In the genomic region with DNA sequence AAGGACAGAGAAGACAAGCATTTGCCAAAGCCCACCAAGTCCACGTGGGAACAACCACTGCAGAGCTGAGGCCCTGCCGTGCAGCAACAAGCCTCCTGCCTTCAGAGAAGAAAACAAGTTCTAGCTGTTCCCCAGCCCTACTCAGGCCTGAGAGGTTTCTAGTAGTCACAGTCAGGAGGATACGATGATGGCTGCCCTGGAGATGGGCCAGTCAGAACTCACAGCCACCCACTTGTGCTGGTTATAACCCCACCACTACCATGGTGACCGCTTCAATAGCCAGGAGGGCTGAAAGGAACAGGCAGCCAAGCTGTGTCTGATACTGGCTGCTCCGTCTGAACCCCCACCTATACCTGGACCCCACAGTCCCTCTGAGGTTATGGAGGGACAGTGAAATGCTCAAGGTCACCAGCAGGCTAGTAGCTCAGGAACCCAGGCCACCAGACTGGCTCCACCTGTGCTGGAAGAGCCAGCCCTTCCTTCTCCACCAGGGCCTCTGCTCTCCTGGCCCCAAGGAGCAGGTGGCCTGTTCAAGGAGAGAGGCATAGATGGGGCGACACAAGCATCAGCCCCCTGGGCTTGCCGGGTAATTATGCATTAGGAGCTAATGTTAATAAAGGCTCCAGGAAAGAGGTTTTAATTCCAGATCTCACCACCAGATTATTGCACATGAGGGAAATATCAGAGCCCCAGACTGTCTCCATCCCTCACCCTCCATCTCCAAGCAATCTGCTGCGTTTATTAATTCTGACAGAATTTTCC, we compare ENCODE assay signal across 14 cellular contexts.
DNase-seq lines count a peak whose midpoint lies in the region; ATAC-seq, FAIRE-seq and TF ChIP-seq lines count a peak whose summit lies in the region.
"Had no signal": no experiment of that assay in that cellular context is flagged by ENCODE, and none has a peak within 500 bp of the region (broad histone marks: within the 10 kb centered on the region; RNA-seq: fewer than 3 reads in every experiment).

No MANE protein-coding gene starts in this region.

- H3K4me3 Mint-ChIP-seq in natural killer cell treated with Interleukin-12 subunit alpha and Interleukin-12 subunit beta and Interleukin-15 and Interleukin-18, amount 100 ng/mL, for 72 hours, result no peak overlapping the region
- no peak overlapping the region for H3K4me3 Mint-ChIP-seq in natural killer cell

- no peak for TF ChIP-seq RAD21 in HepG2 (CRISPR knock-in tag; IDR thresholded peaks at IDR 0.05)

- no peaks in the 10 kb centered on the region for H3K36me3 Mint-ChIP-seq in natural killer cell treated with Interleukin-12 subunit alpha and Interleukin-12 subunit beta and Interleukin-15 and Interleukin-18, amount 100 ng/mL, for 72 hours
- no peaks in the 10 kb centered on the region for H3K36me3 Mint-ChIP-seq in natural killer cell

- CTCF ChIA-PET in HepG2 (lab: Yijun Ruan, JAX; ENCODE audit: low intra/inter-chr PET ratio, low total read pairs), result no interaction called here

- intact Hi-C loops in natural killer cell (cut with micrococcal nuclease) (no loop called here), Right ventricle myocardium superior (cut with DNase I) (no loop called here), HepG2 (cut with micrococcal nuclease; ENCODE audit: unreplicated experiment) (no loop called here)

- H3K27me3 Mint-ChIP-seq in natural killer cell treated with Interleukin-12 subunit alpha and Interleukin-12 subunit beta and Interleukin-15 and Interleukin-18, amount 100 ng/mL, for 72 hours, result peaks cover 5 to 9% of the 10 kb centered on the region in 2 donors
- H3K27me3 Mint-ChIP-seq in natural killer cell (ENCODE audit: low read depth in 2 of 2), result peaks cover 6 to 14% of the 10 kb centered on the region in 2 donors

- H3K4me2 ChIP-seq in HepG2 (ENCODE audit: low read depth, low read length), result no peak overlapping the region

- no peaks in the 10 kb centered on the region for H3K9me3 ChIP-seq in HepG2 (ENCODE audit: low read length)

- H3K9me3 Mint-ChIP-seq in natural killer cell treated with Interleukin-12 subunit alpha and Interleukin-12 subunit beta and Interleukin-15 and Interleukin-18, amount 100 ng/mL, for 72 hours, result no peaks in the 10 kb centered on the region
- H3K9me3 Mint-ChIP-seq in natural killer cell, result no peaks in the 10 kb centered on the region

- WGBS in HepG2 (ENCODE audit: low lambda C conversion rate), result 0% methylated on average over 3 of the region's 8 CpGs

- H3K36me3 ChIP-seq in HepG2 (replicated peaks in 1 of 2; ENCODE audit: control insufficient read depth in 1 of 2, insufficient read depth in 2 of 2, low read length in 2 of 2), result no peaks in the 10 kb centered on the region

- in situ Hi-C loops in HepG2 (cut with HindIII; ENCODE audit: extremely low pct_ligation_motif_present, low pct_unique_long_range_greater_than_20kb), result no loop called here

- H3K4me3 ChIP-seq in HepG2 (replicated peaks in 1 of 3; ENCODE audit: insufficient read depth in 1 of 3, low read depth in 2 of 3, low read length in 3 of 3), result no peak overlapping the region

- peaks cover 5 to 6% of the 10 kb centered on the region in 2 donors for H3K4me1 Mint-ChIP-seq in natural killer cell treated with Interleukin-12 subunit alpha and Interleukin-12 subunit beta and Interleukin-15 and Interleukin-18, amount 100 ng/mL, for 72 hours (ENCODE audit: low read depth in 2 of 2)
- peaks cover 4 to 5% of the 10 kb centered on the region in 2 donors for H3K4me1 Mint-ChIP-seq in natural killer cell

- POLR2A ChIA-PET in HepG2 (lab: Yijun Ruan, JAX), result no interaction called here

- BruUV-seq in HepG2 (replicated peaks; lab: Mats Ljungman, UMichigan), result no TSS peak

- H3K27ac Mint-ChIP-seq in natural killer cell treated with Interleukin-12 subunit alpha and Interleukin-12 subunit beta and Interleukin-15 and Interleukin-18, amount 100 ng/mL, for 72 hours, result no peak overlapping the region
- no peak overlapping the region for H3K27ac Mint-ChIP-seq in natural killer cell

- FAIRE-seq in HepG2 (lab: Jason Lieb, UNC), result no peak
- no peak for FAIRE-seq in H54 (lab: Jason Lieb, UNC)
- FAIRE-seq: H1 had no signal

- TF ChIP-seq POLR2A in HepG2 (IDR thresholded peaks at IDR 0.05; ENCODE audit: insufficient read depth in 1 of 2, low read depth in 2 of 2, low read length in 2 of 2), result no peak
- TF ChIP-seq POLR2A in H54 (IDR thresholded peaks at IDR 0.05; ENCODE audit: low read depth, low read length), result no peak

- no peaks in the 10 kb centered on the region for H3K4me1 ChIP-seq in HepG2 (ENCODE audit: insufficient read depth, low read length)

- ATAC-seq in natural killer cell treated with Interleukin-12 subunit alpha and Interleukin-12 subunit beta and Interleukin-15 and Interleukin-18, amount 100 ng/mL, for 72 hours, result peak; percentile 12 to 37
- ATAC-seq in natural killer cell (no peak), Right ventricle myocardium superior (ENCODE audit: poor library complexity) (peak; percentile 95), HepG2 (peak; percentile 43; the same call in 2 of the 3 replicates), HG02678 (IDR thresholded peaks at IDR 0.05; ENCODE audit: unreplicated experiment) (no peak)

- TF ChIP-seq EP300 in HepG2 (IDR thresholded peaks at IDR 0.05; ENCODE audit: low read depth in 2 of 2, low read length in 2 of 2) (no peak), HepG2 (CRISPR knock-in tag; IDR thresholded peaks at IDR 0.05; ENCODE audit: borderline replicate concordance) (no peak)

- no peak for TF ChIP-seq CTCF in natural killer cell (IDR thresholded peaks at IDR 0.05)
- no peak for TF ChIP-seq CTCF in HepG2 (CRISPR knock-in tag; IDR thresholded peaks at IDR 0.05)

- DNase-seq in natural killer cell treated with Interleukin-12 subunit alpha and Interleukin-12 subunit beta and Interleukin-15 and Interleukin-18, amount 100 ng/mL, for 72 hours (ENCODE audit: low spot score), result no peak
- DNase-seq in natural killer cell (no peak), Right ventricle myocardium superior (peak; percentile 77), HepG2 (ENCODE audit: low spot score) (no peak), H54 (ENCODE audit: insufficient read length, low spot score) (no peak), amniotic stem cell (lab: John Stamatoyannopoulos, UW) (no peak)
- DNase-seq: DMS79, KBM-7, NCI-H187, NCI-H226, SIG-M5 had no signal

- H3K27me3 ChIP-seq in HepG2 (ENCODE audit: control insufficient read depth in 1 of 2, insufficient read depth in 2 of 2, low read length in 2 of 2), result peaks cover 0 to 18% of the 10 kb centered on the region in 2 experiments; a peak in 4 of 5 replicates

- H3K9ac ChIP-seq in HepG2 (ENCODE audit: insufficient read depth, low read depth, low read length), result no peak overlapping the region

- no peak overlapping the region for H2AFZ ChIP-seq in HepG2 (ENCODE audit: low read length)

- no peaks in the 10 kb centered on the region for H4K20me1 ChIP-seq in HepG2 (ENCODE audit: insufficient read depth, low read length)

- no peaks in the 10 kb centered on the region for H3K79me2 ChIP-seq in HepG2 (ENCODE audit: insufficient read depth, low read length)

- no peak overlapping the region for H3K27ac ChIP-seq in HepG2 (ENCODE audit: extremely low read length, insufficient read depth, low read length)
- H3K27ac ChIP-seq: C4-2B had no signal

TF ChIP-seq in HepG2, 621 proteins besides CTCF, POLR2A, EP300 and RAD21 (continues in another document):
- TF ChIP-seq, protein P1, sequence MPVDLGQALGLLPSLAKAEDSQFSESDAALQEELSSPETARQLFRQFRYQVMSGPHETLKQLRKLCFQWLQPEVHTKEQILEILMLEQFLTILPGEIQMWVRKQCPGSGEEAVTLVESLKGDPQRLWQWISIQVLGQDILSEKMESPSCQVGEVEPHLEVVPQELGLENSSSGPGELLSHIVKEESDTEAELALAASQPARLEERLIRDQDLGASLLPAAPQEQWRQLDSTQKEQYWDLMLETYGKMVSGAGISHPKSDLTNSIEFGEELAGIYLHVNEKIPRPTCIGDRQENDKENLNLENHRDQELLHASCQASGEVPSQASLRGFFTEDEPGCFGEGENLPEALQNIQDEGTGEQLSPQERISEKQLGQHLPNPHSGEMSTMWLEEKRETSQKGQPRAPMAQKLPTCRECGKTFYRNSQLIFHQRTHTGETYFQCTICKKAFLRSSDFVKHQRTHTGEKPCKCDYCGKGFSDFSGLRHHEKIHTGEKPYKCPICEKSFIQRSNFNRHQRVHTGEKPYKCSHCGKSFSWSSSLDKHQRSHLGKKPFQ (CRISPR knock-in tag; IDR thresholded peaks at IDR 0.05; ENCODE audit: insufficient replicate concordance), result no peak
- TF ChIP-seq, protein P2, sequence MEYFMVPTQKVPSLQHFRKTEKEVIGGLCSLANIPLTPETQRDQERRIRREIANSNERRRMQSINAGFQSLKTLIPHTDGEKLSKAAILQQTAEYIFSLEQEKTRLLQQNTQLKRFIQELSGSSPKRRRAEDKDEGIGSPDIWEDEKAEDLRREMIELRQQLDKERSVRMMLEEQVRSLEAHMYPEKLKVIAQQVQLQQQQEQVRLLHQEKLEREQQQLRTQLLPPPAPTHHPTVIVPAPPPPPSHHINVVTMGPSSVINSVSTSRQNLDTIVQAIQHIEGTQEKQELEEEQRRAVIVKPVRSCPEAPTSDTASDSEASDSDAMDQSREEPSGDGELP (IDR thresholded peaks at IDR 0.05; ENCODE audit: borderline replicate concordance, low read depth), result no peak
- no peak for TF ChIP-seq SSRP1 (CRISPR knock-in tag; IDR thresholded peaks at IDR 0.05)
- no peak for TF ChIP-seq ASH2L (IDR thresholded peaks at IDR 0.05; ENCODE audit: insufficient read length, low read depth, low read length)
- TF ChIP-seq, protein P3, sequence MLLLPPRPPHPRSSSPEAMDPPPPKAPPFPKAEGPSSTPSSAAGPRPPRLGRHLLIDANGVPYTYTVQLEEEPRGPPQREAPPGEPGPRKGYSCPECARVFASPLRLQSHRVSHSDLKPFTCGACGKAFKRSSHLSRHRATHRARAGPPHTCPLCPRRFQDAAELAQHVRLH (CRISPR knock-in tag; IDR thresholded peaks at IDR 0.05; ENCODE audit: borderline replicate concordance, low read depth), result no peak
- no peak for TF ChIP-seq JDP2 (CRISPR knock-in tag; IDR thresholded peaks at IDR 0.05; ENCODE audit: borderline replicate concordance)
- no peak for TF ChIP-seq ZNF510 (CRISPR knock-in tag; IDR thresholded peaks at IDR 0.05; ENCODE audit: low read depth)
- TF ChIP-seq, protein P4, sequence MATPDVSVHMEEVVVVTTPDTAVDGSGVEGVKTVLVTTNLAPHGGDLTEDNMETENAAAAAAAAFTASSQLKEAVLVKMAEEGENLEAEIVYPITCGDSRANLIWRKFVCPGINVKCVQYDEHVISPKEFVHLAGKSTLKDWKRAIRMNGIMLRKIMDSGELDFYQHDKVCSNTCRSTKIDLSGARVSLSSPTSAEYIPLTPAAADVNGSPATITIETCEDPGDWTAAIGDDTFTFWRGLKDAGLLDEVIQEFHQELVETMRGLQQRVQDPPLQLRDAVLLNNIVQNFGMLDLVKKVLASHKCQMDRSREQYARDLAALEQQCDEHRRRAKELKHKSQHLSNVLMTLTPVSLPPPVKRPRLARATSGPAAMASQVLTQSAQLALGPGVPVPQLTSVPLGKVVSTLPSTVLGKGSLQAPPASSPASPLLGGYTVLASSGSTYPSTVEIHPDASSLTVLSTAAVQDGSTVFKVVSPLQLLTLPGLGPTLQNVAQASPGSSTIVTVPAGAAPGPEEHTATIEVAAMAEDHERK (CRISPR knock-in tag; IDR thresholded peaks at IDR 0.05; ENCODE audit: low read depth), result no peak

Comparison
In these comparisons a context has a peak if more than half of its experiments do, and no peak if none do; other contexts are left out.
1. ATAC-seq: peak in natural killer cell treated with Interleukin-12 subunit alpha and Interleukin-12 subunit beta and Interleukin-15 and Interleukin-18, amount 100 ng/mL, for 72 hours (2 of 2), Right ventricle myocardium superior (single experiment) and HepG2 (single experiment); none in natural killer cell (0 of 3) and HG02678 (single experiment).